1 cellular context compared by ENCODE assay signal in genomic region chr17:75182319-75182568, GRCh38.
TF ChIP-seq lines count a peak whose summit lies in the region.

No MANE protein-coding gene starts in this region.

TF ChIP-seq in WTC11, 78 proteins besides CTCF, POLR2A, EP300 and RAD21 (continued from another document):
- TF ChIP-seq HMGXB4 (CRISPR knock-in tag; IDR thresholded peaks at IDR 0.05) = peak; percentile 77; the same call in 1 of the 2 replicates
- no peak for TF ChIP-seq USF2 (CRISPR knock-in tag; IDR thresholded peaks at IDR 0.05)
- TF ChIP-seq MLX (CRISPR knock-in tag; IDR thresholded peaks at IDR 0.05) = no peak
